2 cellular contexts compared by ENCODE assay signal in genomic region chr2:9762941-9763340, GRCh38.
TF ChIP-seq lines count a peak whose summit lies in the region.

No MANE protein-coding gene starts in this region.

TF ChIP-seq in IMR-90, 13 proteins besides CTCF, POLR2A, EP300 and RAD21:
- TF ChIP-seq USF2 (IDR thresholded peaks at IDR 0.05; ENCODE audit: low read depth, low read length): no peak
- TF ChIP-seq BHLHE40 (IDR thresholded peaks at IDR 0.05; ENCODE audit: low read depth, low read length): no peak
- no peak for TF ChIP-seq NFE2L2 (IDR thresholded peaks at IDR 0.05; ENCODE audit: low read depth, low read length)
- no peak for TF ChIP-seq ELK1 (IDR thresholded peaks at IDR 0.05; ENCODE audit: borderline replicate concordance, low read depth, low read length)

TF ChIP-seq in K562, 482 proteins besides CTCF, POLR2A, EP300 and RAD21:
- TF ChIP-seq CBX8 (IDR thresholded peaks at IDR 0.05; ENCODE audit: borderline replicate concordance, extremely low read depth, low read depth, low read length, poor library complexity, severe bottlenecking) (no peak), ARID3A (IDR thresholded peaks at IDR 0.05; ENCODE audit: borderline replicate concordance, low read depth, low read length) (no peak), U2AF1 (optimal IDR thresholded peaks at IDR 0.05; ENCODE audit: low read depth, low read length) (no peak), ARID3B (CRISPR knock-in tag; IDR thresholded peaks at IDR 0.05; ENCODE audit: borderline replicate concordance) (no peak), ZBTB5 (IDR thresholded peaks at IDR 0.05) (no peak), ELF2 (CRISPR knock-in tag; IDR thresholded peaks at IDR 0.05) (no peak), BRF2 (IDR thresholded peaks at IDR 0.05; ENCODE audit: borderline replicate concordance, insufficient read depth, insufficient read length) (no peak), YBX1 (IDR thresholded peaks at IDR 0.05) (no peak), ZNF217 (CRISPR knock-in tag; IDR thresholded peaks at IDR 0.05) (no peak), ATF4 (CRISPR knock-in tag; IDR thresholded peaks at IDR 0.05) (no peak), E2F8 (IDR thresholded peaks at IDR 0.05; ENCODE audit: low read depth, partially characterized antibody) (no peak), ZNF77 (CRISPR knock-in tag; IDR thresholded peaks at IDR 0.05) (no peak)
